ENCODE assay signal across 21 cellular contexts in genomic region chr4:2340272-2341061, GRCh38.
DNase-seq lines count a peak whose midpoint lies in the region; ATAC-seq and TF ChIP-seq lines count a peak whose summit lies in the region.
"Had no signal": no experiment of that assay in that cellular context is flagged by ENCODE, and none has a peak within 500 bp of the region (broad histone marks: within the 10 kb centered on the region; RNA-seq: fewer than 3 reads in every experiment).

No MANE protein-coding gene starts in this region.

- H3K4me3 Mint-ChIP-seq in chondrocyte (ENCODE audit: unreplicated experiment) (no peak overlapping the region), osteocyte (ENCODE audit: unreplicated experiment) (no peak overlapping the region)
- H3K4me3 Mint-ChIP-seq: activated CD4-positive, alpha-beta memory T cell treated with anti-CD3 and anti-CD28 coated beads, Interleukin-2, amount 10 ng/mL, durations not matched to agents 7 days and 5 days; activated T-helper 17 cell treated with anti-CD3 and anti-CD28 coated beads, Interleukin-2, amount 50 U/mL, for 72 hours; CD4-positive, CD25-positive, alpha-beta regulatory T cell; memory B cell; naive thymus-derived CD4-positive, alpha-beta T cell had no signal

- DNase-seq in right atrium auricular region (ENCODE audit: low spot score) (peak; percentile 30), heart right ventricle (no peak), chondrocyte (ENCODE audit: low spot score) (peak; percentile 79), osteocyte (ENCODE audit: extremely low spot score, unreplicated experiment) (peak; percentile 78), kidney glomerular epithelial cell (lab: John Stamatoyannopoulos, UW) (no peak), erythroblast (lab: John Stamatoyannopoulos, UW) (no peak)
- DNase-seq: activated CD4-positive, alpha-beta memory T cell treated with anti-CD3 and anti-CD28 coated beads, Interleukin-2, amount 10 ng/mL, durations not matched to agents 7 days and 5 days; CD4-positive, CD25-positive, alpha-beta regulatory T cell; KBM-7; MV-4-11; NCI-H187; stimulated activated CD4-positive, alpha-beta T cell treated with anti-CD3 and anti-CD28 coated beads, Interleukin-15, amount 100 ng/mL, for 24 hours; T-helper 9 cell had no signal

- TF ChIP-seq POLR2A in erythroblast (IDR thresholded peaks at IDR 0.05; ENCODE audit: low read length): no peak

- H3K9me3 Mint-ChIP-seq in chondrocyte (ENCODE audit: low read depth) (peaks cover 5% of the 10 kb centered on the region), osteocyte (ENCODE audit: unreplicated experiment) (peaks cover 4% of the 10 kb centered on the region)
- H3K9me3 Mint-ChIP-seq: activated T-helper 17 cell treated with anti-CD3 and anti-CD28 coated beads, Interleukin-2, amount 50 U/mL, for 72 hours had no signal

- no peaks in the 10 kb centered on the region for H3K9me3 ChIP-seq in right atrium auricular region
- peaks cover 0 to 3% (median 0%) of the 10 kb centered on the region in 11 donors for H3K9me3 ChIP-seq in heart right ventricle
- H3K9me3 ChIP-seq: body of pancreas, ovary had no signal

- no peaks in the 10 kb centered on the region for H3K27me3 ChIP-seq in right atrium auricular region
- H3K27me3 ChIP-seq in heart right ventricle: no peaks in the 10 kb centered on the region
- H3K27me3 ChIP-seq: body of pancreas, ovary had no signal

- ATAC-seq in heart right ventricle: no peak
- no peak for ATAC-seq in HG02973 (IDR thresholded peaks at IDR 0.05; ENCODE audit: unreplicated experiment)
- ATAC-seq: activated T-helper 17 cell treated with anti-CD3 and anti-CD28 coated beads, Interleukin-2, amount 50 U/mL, for 72 hours; body of pancreas; naive thymus-derived CD4-positive, alpha-beta T cell; SK-N-SH treated with all-trans-retinoic acid at 6 μM for 48 hours had no signal

- 92 to 94% methylated on average over 27 of the region's 27 CpGs for WGBS in heart right ventricle, 2 donors

- peaks cover 9% of the 10 kb centered on the region for H3K36me3 Mint-ChIP-seq in chondrocyte (ENCODE audit: low read depth)
- peaks cover 2% of the 10 kb centered on the region for H3K36me3 Mint-ChIP-seq in osteocyte (ENCODE audit: unreplicated experiment)

- H3K27me3 Mint-ChIP-seq in chondrocyte (ENCODE audit: low read depth) (peaks cover 7% of the 10 kb centered on the region), osteocyte (ENCODE audit: unreplicated experiment) (peaks cover 19% of the 10 kb centered on the region)
- H3K27me3 Mint-ChIP-seq: activated CD4-positive, alpha-beta memory T cell treated with anti-CD3 and anti-CD28 coated beads, Interleukin-2, amount 10 ng/mL, durations not matched to agents 7 days and 5 days; activated T-helper 17 cell treated with anti-CD3 and anti-CD28 coated beads, Interleukin-2, amount 50 U/mL, for 72 hours; CD4-positive, CD25-positive, alpha-beta regulatory T cell had no signal

- H3K36me3 ChIP-seq in right atrium auricular region (no peaks in the 10 kb centered on the region), heart right ventricle (peaks cover 0 to under 1% (median 0%) of the 10 kb centered on the region in 9 donors)
- H3K36me3 ChIP-seq: ovary had no signal

- no peak overlapping the region for H3K4me3 ChIP-seq in right atrium auricular region
- no peak overlapping the region for H3K4me3 ChIP-seq in heart right ventricle
- H3K4me3 ChIP-seq: body of pancreas, ovary had no signal

- TF ChIP-seq CTCF in right atrium auricular region (IDR thresholded peaks at IDR 0.05) (no peak), heart right ventricle (IDR thresholded peaks at IDR 0.05) (no peak), chondrocyte (IDR thresholded peaks at IDR 0.05) (no peak), osteocyte (IDR thresholded peaks at IDR 0.05) (no peak)

- no peak overlapping the region for H3K27ac ChIP-seq in right atrium auricular region
- no peak overlapping the region for H3K27ac ChIP-seq in heart right ventricle
- H3K27ac ChIP-seq: body of pancreas, ovary, RWPE1 had no signal

- H3K27ac Mint-ChIP-seq in chondrocyte (ENCODE audit: unreplicated experiment) (no peak overlapping the region), osteocyte (ENCODE audit: unreplicated experiment) (no peak overlapping the region)
- H3K27ac Mint-ChIP-seq: activated CD4-positive, alpha-beta memory T cell treated with anti-CD3 and anti-CD28 coated beads, Interleukin-2, amount 10 ng/mL, durations not matched to agents 7 days and 5 days; activated T-helper 17 cell treated with anti-CD3 and anti-CD28 coated beads, Interleukin-2, amount 50 U/mL, for 72 hours; CD4-positive, CD25-positive, alpha-beta regulatory T cell; memory B cell; naive thymus-derived CD4-positive, alpha-beta T cell had no signal

- intact Hi-C loops in heart right ventricle (cut with DNase I): no loop called here

- H3K4me1 Mint-ChIP-seq in chondrocyte (ENCODE audit: low read depth) (no peaks in the 10 kb centered on the region), osteocyte (ENCODE audit: unreplicated experiment) (no peaks in the 10 kb centered on the region)
- H3K4me1 Mint-ChIP-seq: activated CD4-positive, alpha-beta memory T cell treated with anti-CD3 and anti-CD28 coated beads, Interleukin-2, amount 10 ng/mL, durations not matched to agents 7 days and 5 days had no signal

- H3K4me1 ChIP-seq in right atrium auricular region (no peaks in the 10 kb centered on the region), heart right ventricle (no peaks in the 10 kb centered on the region)
- H3K4me1 ChIP-seq: body of pancreas had no signal

Comparison
In these comparisons a context has a peak if more than half of its experiments do, and no peak if none do; other contexts are left out.
1. DNase-seq: peak in right atrium auricular region (single experiment), chondrocyte (single experiment) and osteocyte (single experiment); none in heart right ventricle (0 of 2), kidney glomerular epithelial cell (single experiment) and erythroblast (0 of 2).